ENCODE assay signal across 19 cellular contexts in the genomic region with DNA sequence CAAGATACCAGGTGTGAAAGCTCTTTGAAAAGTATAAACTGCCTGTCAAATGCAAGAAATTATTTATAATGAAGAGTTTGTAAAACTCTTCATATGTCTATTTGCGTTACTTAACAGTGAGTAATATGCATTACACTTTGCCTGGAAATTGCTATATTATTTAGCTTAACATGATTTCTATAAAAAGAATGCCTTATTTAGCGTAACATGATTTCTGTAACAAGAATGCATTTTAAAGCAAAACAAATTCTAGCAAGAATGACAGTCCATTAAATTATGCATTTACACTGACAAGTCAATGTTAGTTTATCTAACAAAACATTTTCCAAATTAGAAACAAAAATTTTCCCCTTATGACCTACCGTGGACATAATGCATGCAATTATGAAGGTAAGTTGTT. TPM values are rescaled to one million over a fixed set of nuclear protein-coding genes. Genes with fewer than 3 reads are reported as not detected.
DNase-seq lines count a peak whose midpoint lies in the region; ATAC-seq, FAIRE-seq and TF ChIP-seq lines count a peak whose summit lies in the region.
"Had no signal": no experiment of that assay in that cellular context is flagged by ENCODE, and none has a peak within 500 bp of the region (broad histone marks: within the 10 kb centered on the region; RNA-seq: fewer than 3 reads in every experiment).

No MANE protein-coding gene starts in this region.

- peaks cover 23 to 56% of the 10 kb centered on the region in 2 experiments for H3K79me1 ChIP-seq in IMR-90 (ENCODE audit: low read depth in 1 of 2, low read length in 2 of 2)

- H3K4ac ChIP-seq in IMR-90 (ENCODE audit: low read depth, low read length), result peak overlapping the region; percentile 94

- 0 out of 2 replicates have a peak overlapping the region, but pooled peaks have one; percentile 92 for H3K14ac ChIP-seq in IMR-90 (replicated peaks; ENCODE audit: low read depth, low read length)

- H2BK5ac ChIP-seq in IMR-90 (ENCODE audit: low read depth, low read length, poor library complexity, severe bottlenecking), result peak overlapping the region; percentile 98

- peak overlapping the region; percentile 55; the same call in 1 of the 2 replicates for H3K4me2 ChIP-seq in IMR-90 (ENCODE audit: low read depth, low read length)

- H3K4me1 ChIP-seq in IMR-90 (ENCODE audit: control insufficient read depth, insufficient read depth, low read length) (peaks cover 31% of the 10 kb centered on the region), adipocyte (ENCODE audit: control insufficient read depth, insufficient read depth, low read length) (peaks cover 48% of the 10 kb centered on the region)

- CTCF ChIA-PET in IMR-90 (lab: Yijun Ruan, JAX), result interaction anchor here (1.6 kb wide), 1 partner anchor 16 kb away, joined by 4 read pairs; no protein-coding TSS in a partner anchor

- no CpG with 5 or more reads among the region's 3 CpGs for WGBS in IMR-90 (ENCODE audit: extremely low coverage in 2 of 2, insufficient read length in 1 of 2), 2 experiments

- BruUV-seq in IMR-90 (replicated peaks; lab: Mats Ljungman, UMichigan), result no TSS peak

- FAIRE-seq in H54 (lab: Jason Lieb, UNC), result peak; percentile 82
- FAIRE-seq: GM12891, GM18507, H1 had no signal

- no peak overlapping the region for H4K91ac ChIP-seq in IMR-90 (ENCODE audit: insufficient read depth, low read depth, low read length)

- intact Hi-C loops in IMR-90 (cut with micrococcal nuclease), result no loop called here

- peaks cover 17% of the 10 kb centered on the region for H3K9me1 ChIP-seq in IMR-90 (ENCODE audit: insufficient read depth, low read length)

- H2BK20ac ChIP-seq in IMR-90 (ENCODE audit: low read depth, low read length), result peak overlapping the region; percentile 96

- H3K27ac ChIP-seq in IMR-90 (ENCODE audit: insufficient read depth, low read length), result no peak overlapping the region
- H3K27ac ChIP-seq: GM23248 had no signal

- no peak overlapping the region for H2AK9ac ChIP-seq in IMR-90 (replicated peaks; ENCODE audit: low read depth, low read length, poor library complexity)

- H4K20me1 ChIP-seq in IMR-90 (ENCODE audit: insufficient read depth, low read length), result no peaks in the 10 kb centered on the region

- DNase-seq in H54 (ENCODE audit: insufficient read length, low spot score) (no peak), IMR-90 (peak; percentile 57), adipocyte (ENCODE audit: low read depth) (peak; percentile 56), NCI-H2029 (lab: John Stamatoyannopoulos, UW) (no peak), SHP77 treated with DMSO at 0.1 percent for 48 hours (lab: John Stamatoyannopoulos, UW) (no peak), NCI-H345 treated with DMSO at 0.1 percent for 48 hours (lab: John Stamatoyannopoulos, UW; ENCODE audit: unreplicated experiment) (no peak)
- DNase-seq: C1 segment of cervical spinal cord; Calu3; CD4-positive, alpha-beta memory T cell; COR-L47; DMS53; DMS79 treated with DMSO at 0.1 percent for 48 hours; GF-D8; GM23248; H9 had no signal

- H2BK120ac ChIP-seq in IMR-90 (ENCODE audit: low read depth, low read length), result peak overlapping the region; percentile 97

- H4K8ac ChIP-seq in IMR-90 (ENCODE audit: low read depth in 2 of 2, low read length in 2 of 2), result peak overlapping the region in 1 of 2 experiments; percentile 96; a peak in 2 of 4 replicates

- H2AFZ ChIP-seq in IMR-90 (replicated peaks; ENCODE audit: low read length, poor library complexity), result no peak overlapping the region
- H2AFZ ChIP-seq: GM23248 had no signal

- in situ Hi-C loops in IMR-90 (cut with MboI; ENCODE audit: low sequenced_read_pairs), result no loop called here

- H3K56ac ChIP-seq in IMR-90 (ENCODE audit: extremely low read depth, insufficient read depth, low read length), result peak overlapping the region; percentile 12; the same call in 1 of the 2 replicates

- H3K18ac ChIP-seq in IMR-90 (ENCODE audit: low read depth, low read length), result no peak overlapping the region; the same call in 1 of the 2 replicates

- H3K27me3 ChIP-seq in IMR-90 (ENCODE audit: control insufficient read depth, insufficient read depth, low read length), result no peaks in the 10 kb centered on the region
- no peaks in the 10 kb centered on the region for H3K27me3 ChIP-seq in adipocyte (replicated peaks; ENCODE audit: control insufficient read depth, insufficient read depth, low read length)

- H3K4me3 ChIP-seq in IMR-90 (ENCODE audit: insufficient read depth, low read depth, low read length) (no peak overlapping the region), adipocyte (ENCODE audit: low read length) (no peak overlapping the region)
- H3K4me3 ChIP-seq: GM23248 had no signal

- H3K23ac ChIP-seq in IMR-90 (ENCODE audit: low read depth, low read length), result peak overlapping the region; percentile 93; the same call in 1 of the 2 replicates

- H3K9me3 ChIP-seq in IMR-90 (ENCODE audit: control insufficient read depth, insufficient read depth, low read length) (no peaks in the 10 kb centered on the region), adipocyte (ENCODE audit: control insufficient read depth, low read length) (no peaks in the 10 kb centered on the region)

- ATAC-seq in IMR-90 (ENCODE audit: low read depth) (peak; percentile 43), HG03135 (IDR thresholded peaks at IDR 0.05; ENCODE audit: unreplicated experiment) (no peak)

- no peak for TF ChIP-seq POLR2A in H54 (IDR thresholded peaks at IDR 0.05; ENCODE audit: low read depth, low read length)
- TF ChIP-seq POLR2A in IMR-90 (IDR thresholded peaks at IDR 0.05; ENCODE audit: low read depth, low read length), result no peak

- POLR2A ChIA-PET in IMR-90 (lab: Charles Lee; ENCODE audit: unreplicated experiment), result no interaction called here

- H3K36me3 ChIP-seq in IMR-90 (ENCODE audit: control insufficient read depth, insufficient read depth, low read length), result peaks cover 14% of the 10 kb centered on the region
- H3K36me3 ChIP-seq in adipocyte (ENCODE audit: control insufficient read depth, insufficient read depth, low read length, severe bottlenecking), result no peaks in the 10 kb centered on the region

- peak overlapping the region; percentile 97; the same call in 1 of the 3 replicates for H2BK15ac ChIP-seq in IMR-90 (ENCODE audit: low read depth, low read length)

- no peak overlapping the region for H2AK5ac ChIP-seq in IMR-90 (ENCODE audit: low read depth, low read length)

- dilution Hi-C loops in IMR-90 (cut with HindIII; ENCODE audit: low sequenced_read_pairs, unreplicated experiment), result no loop called here

- H3K9ac ChIP-seq in IMR-90 (ENCODE audit: low read depth, low read length) (no peak overlapping the region), adipocyte (ENCODE audit: low read length) (no peak overlapping the region)
- H3K9ac ChIP-seq: GM23248 had no signal

- no peak overlapping the region for H4K5ac ChIP-seq in IMR-90 (ENCODE audit: low read depth, low read length)

- TF ChIP-seq CTCF in IMR-90 (conservative IDR thresholded peaks at IDR 0.05; ENCODE audit: low read depth, low read length), result no peak

- TF ChIP-seq RAD21 in IMR-90 (IDR thresholded peaks at IDR 0.05; ENCODE audit: low read length), result no peak

TF ChIP-seq in IMR-90, 13 proteins besides CTCF, POLR2A, EP300 and RAD21:
- TF ChIP-seq, protein P1, sequence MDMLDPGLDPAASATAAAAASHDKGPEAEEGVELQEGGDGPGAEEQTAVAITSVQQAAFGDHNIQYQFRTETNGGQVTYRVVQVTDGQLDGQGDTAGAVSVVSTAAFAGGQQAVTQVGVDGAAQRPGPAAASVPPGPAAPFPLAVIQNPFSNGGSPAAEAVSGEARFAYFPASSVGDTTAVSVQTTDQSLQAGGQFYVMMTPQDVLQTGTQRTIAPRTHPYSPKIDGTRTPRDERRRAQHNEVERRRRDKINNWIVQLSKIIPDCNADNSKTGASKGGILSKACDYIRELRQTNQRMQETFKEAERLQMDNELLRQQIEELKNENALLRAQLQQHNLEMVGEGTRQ (IDR thresholded peaks at IDR 0.05; ENCODE audit: low read depth, low read length), result no peak
- TF ChIP-seq CEBPB (IDR thresholded peaks at IDR 0.05; ENCODE audit: low read depth, low read length) (no peak), BHLHE40 (IDR thresholded peaks at IDR 0.05; ENCODE audit: low read depth, low read length) (no peak), MAZ (IDR thresholded peaks at IDR 0.05; ENCODE audit: borderline replicate concordance, low read depth, low read length) (no peak), RFX5 (IDR thresholded peaks at IDR 0.05; ENCODE audit: low read depth, low read length) (no peak), MXI1 (IDR thresholded peaks at IDR 0.05; ENCODE audit: borderline replicate concordance, low read depth, low read length) (no peak), MAFK (IDR thresholded peaks at IDR 0.05; ENCODE audit: low read depth, low read length) (no peak), FOS (IDR thresholded peaks at IDR 0.05; ENCODE audit: low read depth, low read length) (no peak), SMC3 (IDR thresholded peaks at IDR 0.05; ENCODE audit: low read depth, low read length) (no peak), CHD1 (IDR thresholded peaks at IDR 0.05; ENCODE audit: low read depth, low read length) (no peak), RCOR1 (IDR thresholded peaks at IDR 0.05; ENCODE audit: insufficient replicate concordance, low read length) (no peak), NFE2L2 (IDR thresholded peaks at IDR 0.05; ENCODE audit: low read depth, low read length) (no peak)
- TF ChIP-seq, protein P2, sequence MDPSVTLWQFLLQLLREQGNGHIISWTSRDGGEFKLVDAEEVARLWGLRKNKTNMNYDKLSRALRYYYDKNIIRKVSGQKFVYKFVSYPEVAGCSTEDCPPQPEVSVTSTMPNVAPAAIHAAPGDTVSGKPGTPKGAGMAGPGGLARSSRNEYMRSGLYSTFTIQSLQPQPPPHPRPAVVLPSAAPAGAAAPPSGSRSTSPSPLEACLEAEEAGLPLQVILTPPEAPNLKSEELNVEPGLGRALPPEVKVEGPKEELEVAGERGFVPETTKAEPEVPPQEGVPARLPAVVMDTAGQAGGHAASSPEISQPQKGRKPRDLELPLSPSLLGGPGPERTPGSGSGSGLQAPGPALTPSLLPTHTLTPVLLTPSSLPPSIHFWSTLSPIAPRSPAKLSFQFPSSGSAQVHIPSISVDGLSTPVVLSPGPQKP (IDR thresholded peaks at IDR 0.05; ENCODE audit: borderline replicate concordance, low read depth, low read length), result no peak

RNA-seq across cellular contexts. Expression of gene ACTA2, which starts 34.1 kb away (rescaled TPM):
- total RNA-seq in IMR-90 (2012; rRNA removed), result 757 and 978 TPM in 2 replicates
- 1,117 and 1,235 TPM in 2 replicates for polyA plus RNA-seq in IMR-90 (2012; rRNA removed)
- 948 and 1,147 TPM in 2 replicates for polyA plus RNA-seq in IMR-90 (2012; cell fraction: cytosol; rRNA removed)
- polyA plus RNA-seq in IMR-90 (2012; cell fraction: nucleus; rRNA removed; ENCODE audit: low replicate concordance), result 396 and 625 TPM in 2 replicates

RNA-seq across cellular contexts. Expression of gene STAMBPL1, which starts 38.5 kb away (rescaled TPM):
- total RNA-seq in IMR-90 (2012; rRNA removed), result 28.1 and 32.8 TPM in 2 replicates
- polyA plus RNA-seq in IMR-90 (2012; rRNA removed), result 26.8 and 30.6 TPM in 2 replicates
- 10.8 and 17.7 TPM in 2 replicates for polyA plus RNA-seq in IMR-90 (2012; cell fraction: cytosol; rRNA removed)
- polyA plus RNA-seq in IMR-90 (2012; cell fraction: nucleus; rRNA removed; ENCODE audit: low replicate concordance), result 41.6 and 41.8 TPM in 2 replicates

Comparison
In these comparisons a context has a peak if more than half of its experiments do, and no peak if none do; other contexts are left out.
1. DNase-seq: peak in IMR-90 (single experiment) and adipocyte (single experiment); none in H54 (single experiment), NCI-H2029 (single experiment), SHP77 treated with DMSO at 0.1 percent for 48 hours (single experiment) and NCI-H345 treated with DMSO at 0.1 percent for 48 hours (single experiment).